ENCODE assay signal across 11 cellular contexts in the genomic region with DNA sequence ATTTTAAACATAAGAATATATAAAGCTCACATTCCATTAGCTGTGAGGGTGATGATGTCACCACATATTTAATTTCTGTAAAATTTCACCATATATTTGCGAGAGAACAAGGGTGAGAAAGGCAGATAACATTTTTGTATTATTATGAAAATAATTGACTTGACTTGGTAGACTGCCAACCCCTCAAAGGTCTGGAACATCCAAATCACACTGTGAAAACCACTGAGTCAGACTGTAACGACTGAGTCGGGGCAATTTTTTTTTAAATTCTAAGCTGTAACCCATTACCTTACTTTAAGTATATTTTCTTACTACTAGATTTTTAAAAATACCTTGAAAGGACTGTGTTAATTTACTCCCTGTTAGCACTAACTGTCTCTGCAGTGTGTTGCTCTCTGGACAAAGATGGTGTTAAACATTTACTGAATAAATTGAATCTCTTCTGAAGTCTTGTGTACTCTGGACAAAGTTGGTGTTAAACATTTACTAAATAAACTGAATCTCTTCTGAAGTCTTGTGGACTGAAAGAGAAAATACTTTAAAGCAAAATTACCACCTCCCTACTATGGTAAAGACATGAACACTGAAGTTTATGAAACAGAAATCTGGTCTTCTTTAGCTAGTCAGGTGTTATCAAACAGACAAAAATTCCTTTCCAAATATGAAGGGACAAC. TPM values are rescaled to one million over a fixed set of nuclear protein-coding genes. Genes with fewer than 3 reads are reported as not detected.
DNase-seq lines count a peak whose midpoint lies in the region; ATAC-seq lines count a peak whose summit lies in the region.
"Had no signal": no experiment of that assay in that cellular context is flagged by ENCODE, and none has a peak within 500 bp of the region (broad histone marks: within the 10 kb centered on the region; RNA-seq: fewer than 3 reads in every experiment).

No MANE protein-coding gene starts in this region.

- DNase-seq in Caki2 (ENCODE audit: low read depth): peak; percentile 80
- peak; percentile 16 for DNase-seq in HK-2 (ENCODE audit: unreplicated experiment)
- peak; percentile 54 for DNase-seq in glomerular visceral epithelial cell (ENCODE audit: extremely low spot score)
- DNase-seq in dedifferentiated amniotic fluid mesenchymal stem cell (ENCODE audit: extremely low spot score): no peak
- no peak for DNase-seq in GM03348 (ENCODE audit: low spot score)
- no peak for DNase-seq in cardiac septum (ENCODE audit: low spot score)
- DNase-seq: activated B cell treated with CpG ODN at 0.5 μM for 24 hours, hypothalamus, NCI-H82 had no signal

- in situ Hi-C loops in Caki2 (cut with HindIII; ENCODE audit: low pct_unique_long_range_greater_than_20kb, low sequenced_read_pairs): no loop called here

- peak; percentile 62 for ATAC-seq in GM21619 (IDR thresholded peaks at IDR 0.05; ENCODE audit: unreplicated experiment)
- ATAC-seq in GM19455 (IDR thresholded peaks at IDR 0.05; ENCODE audit: unreplicated experiment): no peak

- intact Hi-C loops in cardiac septum (cut with DNase I): no loop called here

RNA-seq across cellular contexts. Expression of a gene that starts 14.1 kb away (rescaled TPM):
- total RNA-seq in Caki2 (2014; rRNA removed; shearing (Covaris generic); ENCODE audit: low replicate concordance): 31.6 and 47.2 TPM in 2 replicates
- 27.9 TPM for total RNA-seq in cardiac septum

Comparison
In these comparisons a context has a peak if more than half of its experiments do, and no peak if none do; other contexts are left out.
1. DNase-seq: peak in Caki2 (single experiment), HK-2 (single experiment) and glomerular visceral epithelial cell (single experiment); none in dedifferentiated amniotic fluid mesenchymal stem cell (single experiment), GM03348 (single experiment) and cardiac septum (single experiment).